8 cellular contexts compared by ENCODE assay signal in genomic region chr7:108452707-108453106, GRCh38. TPM values are rescaled to one million over a fixed set of nuclear protein-coding genes. Genes with fewer than 3 reads are reported as not detected.
DNase-seq lines count a peak whose midpoint lies in the region; ATAC-seq, FAIRE-seq and TF ChIP-seq lines count a peak whose summit lies in the region.

No MANE protein-coding gene starts in this region.

- BruUV-seq in endothelial cell of umbilical vein (replicated peaks; lab: Mats Ljungman, UMichigan), result no TSS peak

- 58 to 64% (median 63%) methylated on average over 2 of the region's 2 CpGs for WGBS in small intestine, 3 donors

- peak; percentile 64 for DNase-seq in SIG-M5 treated with dmso at 0.1 percent for 504 hours (lab: John Stamatoyannopoulos, UW; ENCODE audit: unreplicated experiment)
- DNase-seq in SIG-M5 (lab: John Stamatoyannopoulos, UW), result no peak
- peak; percentile 32 for DNase-seq in NCI-H748 treated with DMSO at 0.1 percent for 48 hours (lab: John Stamatoyannopoulos, UW)
- peak; percentile 69 for DNase-seq in endothelial cell of umbilical vein (ENCODE audit: low read depth, low spot score)
- DNase-seq in small intestine, result peak; percentile 10
- DNase-seq in islet precursor cell, result no peak
- no peak for DNase-seq in inferior parietal cortex (ENCODE audit: extremely low spot score)

- no peak overlapping the region for H3K4me3 ChIP-seq in endothelial cell of umbilical vein (replicated peaks in 1 of 3; ENCODE audit: insufficient read depth in 1 of 3, low read depth in 1 of 3, low read length in 3 of 3)
- no peak overlapping the region for H3K4me3 ChIP-seq in small intestine (ENCODE audit: low read depth in 1 of 2, low read length in 2 of 2)

- ATAC-seq in HG02798 (IDR thresholded peaks at IDR 0.05; ENCODE audit: poor library complexity, unreplicated experiment), result peak; percentile 45

- dilution Hi-C loops in endothelial cell of umbilical vein (cut with MboI; ENCODE audit: extremely low pct_ligation_motif_present, low sequenced_read_pairs), result no loop called here

- H3K9me3 ChIP-seq in endothelial cell of umbilical vein (replicated peaks; ENCODE audit: control insufficient read depth, insufficient read depth, low read length), result no peaks in the 10 kb centered on the region
- H3K9me3 ChIP-seq in small intestine (ENCODE audit: control insufficient read depth, low read depth), result no peaks in the 10 kb centered on the region

- H3K36me3 ChIP-seq in endothelial cell of umbilical vein (ENCODE audit: control insufficient read depth in 2 of 2, extremely low read depth in 1 of 2, insufficient read depth in 2 of 2, low read length in 2 of 2) (no peaks in the 10 kb centered on the region), small intestine (ENCODE audit: control insufficient read depth in 2 of 2, insufficient read depth in 2 of 2, low read length in 2 of 2) (no peaks in the 10 kb centered on the region)

- intact Hi-C loops in endothelial cell of umbilical vein (cut with micrococcal nuclease), result loop anchor here (1.0 to 2.0 kb wide), 2 partner anchors 206 to 271 kb away; no protein-coding TSS in a partner anchor

- TF ChIP-seq POLR2A in endothelial cell of umbilical vein (IDR thresholded peaks at IDR 0.05; ENCODE audit: low read depth, low read length), result no peak

- CTCF ChIA-PET in endothelial cell of umbilical vein (lab: Charles Lee), result interaction anchor here (0.6 to 6.1 kb wide), 24 partner anchors 8 to 339 kb away, joined by 3 to 88 read pairs (median 4); no protein-coding TSS in a partner anchor

- no peaks in the 10 kb centered on the region for H3K27me3 ChIP-seq in endothelial cell of umbilical vein (ENCODE audit: control insufficient read depth in 2 of 2, insufficient read depth in 2 of 2, low read length in 2 of 2)
- peaks cover 15 to 17% of the 10 kb centered on the region in 2 donors for H3K27me3 ChIP-seq in small intestine (ENCODE audit: control insufficient read depth in 2 of 2, insufficient read depth in 2 of 2, low read length in 2 of 2)

- H2AFZ ChIP-seq in endothelial cell of umbilical vein (ENCODE audit: low read depth, low read length), result no peak overlapping the region

- H3K79me2 ChIP-seq in endothelial cell of umbilical vein (ENCODE audit: control insufficient read depth, insufficient read depth, low read length), result peaks cover 77% of the 10 kb centered on the region

- peak overlapping the region; percentile 59 for H3K27ac ChIP-seq in endothelial cell of umbilical vein (ENCODE audit: insufficient read depth, low read depth, low read length)
- no peak overlapping the region for H3K27ac ChIP-seq in small intestine (ENCODE audit: low read depth in 1 of 2, low read length in 1 of 2)

- POLR2A ChIA-PET in endothelial cell of umbilical vein (lab: Charles Lee), result interaction anchor here (1.0 kb wide), 1 partner anchor 16 kb away, joined by 3 read pairs; no protein-coding TSS in a partner anchor

- FAIRE-seq in endothelial cell of umbilical vein (lab: Jason Lieb, UNC), result peak; percentile 75
- FAIRE-seq in small intestine (lab: Jason Lieb, UNC), result no peak

- H3K9ac ChIP-seq in endothelial cell of umbilical vein (replicated peaks; ENCODE audit: extremely low read depth, insufficient read depth, low read length), result no peak overlapping the region

- H4K20me1 ChIP-seq in endothelial cell of umbilical vein (replicated peaks; ENCODE audit: control insufficient read depth, extremely low read depth, insufficient read depth, low read length), result no peaks in the 10 kb centered on the region

- peaks cover 49% of the 10 kb centered on the region for H3K4me1 ChIP-seq in endothelial cell of umbilical vein (ENCODE audit: control insufficient read depth, extremely low read depth, insufficient read depth, low read length)
- no peaks in the 10 kb centered on the region for H3K4me1 ChIP-seq in small intestine (ENCODE audit: control insufficient read depth in 2 of 2, insufficient read depth in 1 of 2, low read depth in 1 of 2, low read length in 1 of 2)

- peak; percentile 49 to 69 for TF ChIP-seq CTCF in endothelial cell of umbilical vein (IDR thresholded peaks at IDR 0.05; ENCODE audit: extremely low read depth in 1 of 2, insufficient read depth in 1 of 2, low read depth in 1 of 2, low read length in 2 of 2)

- peak overlapping the region; percentile 89 for H3K4me2 ChIP-seq in endothelial cell of umbilical vein (ENCODE audit: insufficient read depth, low read length)

- no peaks in the 10 kb centered on the region for H3K9me1 ChIP-seq in endothelial cell of umbilical vein (replicated peaks; ENCODE audit: control insufficient read depth, extremely low read depth, insufficient read depth, low read length)

TF ChIP-seq in endothelial cell of umbilical vein, 7 proteins besides CTCF, POLR2A, EP300 and RAD21:
- TF ChIP-seq GATA2 (IDR thresholded peaks at IDR 0.05; ENCODE audit: insufficient read depth, insufficient read length, low read depth, low read length) (no peak), FOS (IDR thresholded peaks at IDR 0.05; ENCODE audit: borderline replicate concordance, insufficient read depth, low read length) (no peak), JUN (IDR thresholded peaks at IDR 0.05; ENCODE audit: borderline replicate concordance, insufficient read depth, insufficient read length, low read depth) (no peak), POLR2AphosphoS5 (IDR thresholded peaks at IDR 0.05; ENCODE audit: insufficient read depth, low read depth, low read length) (no peak), MAX (IDR thresholded peaks at IDR 0.05; ENCODE audit: insufficient read depth, insufficient read length) (no peak), EZH2 (IDR thresholded peaks at IDR 0.05; ENCODE audit: borderline replicate concordance, low read depth, low read length, severe bottlenecking) (no peak)

RNA-seq across cellular contexts. Expression of gene NRCAM, which starts 3.5 kb away (rescaled TPM):
- 47.6 and 49.0 TPM in 2 replicates for total RNA-seq in endothelial cell of umbilical vein
- polyA plus RNA-seq in endothelial cell of umbilical vein (21.9 and 26.0 TPM in 2 replicates), small intestine (1 to 10 TPM in 1 of 3 donors, under 1 TPM in 2; 0.27 to 2.3 (median 0.45) TPM)
- polyA plus RNA-seq in endothelial cell of umbilical vein (2011; cell fraction: cytosol; rRNA removed), result 28.9 and 30.4 TPM in 2 replicates
- polyA plus RNA-seq in endothelial cell of umbilical vein (2011; cell fraction: nucleus; rRNA removed), result 42.7 and 61.6 TPM in 2 replicates
- polyA plus RNA-seq in endothelial cell of umbilical vein (2012), result 57.5 and 69.1 TPM in 2 replicates
- 65.7 and 70.2 TPM in 2 replicates for polyA minus RNA-seq in endothelial cell of umbilical vein
- not detected for polyA minus RNA-seq in endothelial cell of umbilical vein (2011; cell fraction: cytosol; rRNA and poly(A)+ RNA removed)
- 81.7 and 124 TPM in 2 replicates for polyA minus RNA-seq in endothelial cell of umbilical vein (2011; cell fraction: nucleus; rRNA and poly(A)+ RNA removed)

Comparison
In these comparisons a context has a peak if more than half of its experiments do, and no peak if none do; other contexts are left out.
1. DNase-seq: peak in SIG-M5 treated with dmso at 0.1 percent for 504 hours (single experiment), NCI-H748 treated with DMSO at 0.1 percent for 48 hours (single experiment), endothelial cell of umbilical vein (single experiment) and small intestine (single experiment); none in SIG-M5 (single experiment), islet precursor cell (single experiment) and inferior parietal cortex (single experiment).
2. RNA of gene NRCAM, which starts 3.5 kb away (polyA plus RNA-seq): 21.9 to 69.1 TPM in endothelial cell of umbilical vein; 0.27 to 2.3 TPM in small intestine; every median in the first group is over 4 times any median in the second.